Comparison of ENCODE assay signal across 1 cellular context in the genomic region with DNA sequence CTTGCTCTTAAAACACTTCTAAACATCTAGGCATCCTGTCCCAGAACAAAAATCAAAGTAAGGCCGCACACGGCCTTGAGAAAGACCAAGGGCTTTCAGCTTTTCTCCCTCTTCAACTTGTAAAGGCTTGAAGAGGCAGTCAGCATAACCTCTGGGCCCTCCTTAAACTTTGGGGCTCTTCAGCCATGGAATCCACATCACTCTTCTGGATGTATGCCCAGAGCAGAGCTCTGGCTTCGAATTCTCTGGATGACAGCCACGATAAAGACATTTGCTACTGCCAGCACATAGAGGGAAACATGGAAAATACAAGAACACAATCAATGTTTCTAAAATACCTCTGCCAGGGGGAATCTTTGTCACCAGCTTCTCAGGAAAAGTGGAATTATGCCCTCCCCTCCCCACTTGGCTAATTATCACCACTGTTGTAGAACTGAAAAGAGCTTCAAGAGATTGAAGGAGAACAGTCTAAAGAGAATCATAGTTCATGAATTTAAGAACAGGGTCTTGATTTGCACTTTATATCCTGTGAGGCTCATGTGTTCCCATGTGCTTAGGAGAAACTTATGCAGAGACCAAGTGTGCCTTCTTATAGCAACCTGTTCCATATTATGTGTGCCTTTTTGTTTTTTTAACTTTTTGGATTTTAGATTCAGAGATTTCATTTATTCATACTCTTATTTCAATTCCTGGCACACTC.
TF ChIP-seq lines count a peak whose summit lies in the region.

No MANE protein-coding gene starts in this region.

TF ChIP-seq in IMR-90, 13 proteins besides CTCF, POLR2A, EP300 and RAD21:
- no peak for TF ChIP-seq FOS (IDR thresholded peaks at IDR 0.05; ENCODE audit: low read depth, low read length)
- TF ChIP-seq MXI1 (IDR thresholded peaks at IDR 0.05; ENCODE audit: borderline replicate concordance, low read depth, low read length), result no peak
- no peak for TF ChIP-seq SMC3 (IDR thresholded peaks at IDR 0.05; ENCODE audit: low read depth, low read length)
- TF ChIP-seq CEBPB (IDR thresholded peaks at IDR 0.05; ENCODE audit: low read depth, low read length), result no peak
- TF ChIP-seq CHD1 (IDR thresholded peaks at IDR 0.05; ENCODE audit: low read depth, low read length), result no peak
- no peak for TF ChIP-seq NFE2L2 (IDR thresholded peaks at IDR 0.05; ENCODE audit: low read depth, low read length)
- TF ChIP-seq, protein P1, sequence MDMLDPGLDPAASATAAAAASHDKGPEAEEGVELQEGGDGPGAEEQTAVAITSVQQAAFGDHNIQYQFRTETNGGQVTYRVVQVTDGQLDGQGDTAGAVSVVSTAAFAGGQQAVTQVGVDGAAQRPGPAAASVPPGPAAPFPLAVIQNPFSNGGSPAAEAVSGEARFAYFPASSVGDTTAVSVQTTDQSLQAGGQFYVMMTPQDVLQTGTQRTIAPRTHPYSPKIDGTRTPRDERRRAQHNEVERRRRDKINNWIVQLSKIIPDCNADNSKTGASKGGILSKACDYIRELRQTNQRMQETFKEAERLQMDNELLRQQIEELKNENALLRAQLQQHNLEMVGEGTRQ (IDR thresholded peaks at IDR 0.05; ENCODE audit: low read depth, low read length), result no peak
- TF ChIP-seq, protein P2, sequence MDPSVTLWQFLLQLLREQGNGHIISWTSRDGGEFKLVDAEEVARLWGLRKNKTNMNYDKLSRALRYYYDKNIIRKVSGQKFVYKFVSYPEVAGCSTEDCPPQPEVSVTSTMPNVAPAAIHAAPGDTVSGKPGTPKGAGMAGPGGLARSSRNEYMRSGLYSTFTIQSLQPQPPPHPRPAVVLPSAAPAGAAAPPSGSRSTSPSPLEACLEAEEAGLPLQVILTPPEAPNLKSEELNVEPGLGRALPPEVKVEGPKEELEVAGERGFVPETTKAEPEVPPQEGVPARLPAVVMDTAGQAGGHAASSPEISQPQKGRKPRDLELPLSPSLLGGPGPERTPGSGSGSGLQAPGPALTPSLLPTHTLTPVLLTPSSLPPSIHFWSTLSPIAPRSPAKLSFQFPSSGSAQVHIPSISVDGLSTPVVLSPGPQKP (IDR thresholded peaks at IDR 0.05; ENCODE audit: borderline replicate concordance, low read depth, low read length), result no peak
- TF ChIP-seq MAFK (IDR thresholded peaks at IDR 0.05; ENCODE audit: low read depth, low read length), result no peak
- TF ChIP-seq RCOR1 (IDR thresholded peaks at IDR 0.05; ENCODE audit: insufficient replicate concordance, low read length), result no peak
- no peak for TF ChIP-seq BHLHE40 (IDR thresholded peaks at IDR 0.05; ENCODE audit: low read depth, low read length)
- TF ChIP-seq MAZ (IDR thresholded peaks at IDR 0.05; ENCODE audit: borderline replicate concordance, low read depth, low read length), result no peak
- TF ChIP-seq RFX5 (IDR thresholded peaks at IDR 0.05; ENCODE audit: low read depth, low read length), result no peak
